1 cellular context compared by ENCODE assay signal in genomic region chr2:190994148-190994547, GRCh38.
TF ChIP-seq lines count a peak whose summit lies in the region.

No MANE protein-coding gene starts in this region.

TF ChIP-seq in WTC11, 78 proteins besides CTCF, POLR2A, EP300 and RAD21 (continued from another document):
- TF ChIP-seq HMGXB4 (CRISPR knock-in tag; IDR thresholded peaks at IDR 0.05) (no peak), CREM (CRISPR knock-in tag; IDR thresholded peaks at IDR 0.05) (no peak), IRF1 (CRISPR knock-in tag; IDR thresholded peaks at IDR 0.05) (no peak), ZNF219 (CRISPR knock-in tag; IDR thresholded peaks at IDR 0.05; ENCODE audit: borderline replicate concordance) (no peak), ERG (CRISPR knock-in tag; IDR thresholded peaks at IDR 0.05) (no peak), MXD4 (CRISPR knock-in tag; IDR thresholded peaks at IDR 0.05; ENCODE audit: borderline replicate concordance) (no peak), ATF1 (CRISPR knock-in tag; IDR thresholded peaks at IDR 0.05) (no peak), NR1H2 (CRISPR knock-in tag; IDR thresholded peaks at IDR 0.05) (no peak)
- TF ChIP-seq, protein P1, sequence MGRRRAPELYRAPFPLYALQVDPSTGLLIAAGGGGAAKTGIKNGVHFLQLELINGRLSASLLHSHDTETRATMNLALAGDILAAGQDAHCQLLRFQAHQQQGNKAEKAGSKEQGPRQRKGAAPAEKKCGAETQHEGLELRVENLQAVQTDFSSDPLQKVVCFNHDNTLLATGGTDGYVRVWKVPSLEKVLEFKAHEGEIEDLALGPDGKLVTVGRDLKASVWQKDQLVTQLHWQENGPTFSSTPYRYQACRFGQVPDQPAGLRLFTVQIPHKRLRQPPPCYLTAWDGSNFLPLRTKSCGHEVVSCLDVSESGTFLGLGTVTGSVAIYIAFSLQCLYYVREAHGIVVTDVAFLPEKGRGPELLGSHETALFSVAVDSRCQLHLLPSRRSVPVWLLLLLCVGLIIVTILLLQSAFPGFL (CRISPR knock-in tag; IDR thresholded peaks at IDR 0.05; ENCODE audit: borderline replicate concordance) = no peak
- TF ChIP-seq, protein P2, sequence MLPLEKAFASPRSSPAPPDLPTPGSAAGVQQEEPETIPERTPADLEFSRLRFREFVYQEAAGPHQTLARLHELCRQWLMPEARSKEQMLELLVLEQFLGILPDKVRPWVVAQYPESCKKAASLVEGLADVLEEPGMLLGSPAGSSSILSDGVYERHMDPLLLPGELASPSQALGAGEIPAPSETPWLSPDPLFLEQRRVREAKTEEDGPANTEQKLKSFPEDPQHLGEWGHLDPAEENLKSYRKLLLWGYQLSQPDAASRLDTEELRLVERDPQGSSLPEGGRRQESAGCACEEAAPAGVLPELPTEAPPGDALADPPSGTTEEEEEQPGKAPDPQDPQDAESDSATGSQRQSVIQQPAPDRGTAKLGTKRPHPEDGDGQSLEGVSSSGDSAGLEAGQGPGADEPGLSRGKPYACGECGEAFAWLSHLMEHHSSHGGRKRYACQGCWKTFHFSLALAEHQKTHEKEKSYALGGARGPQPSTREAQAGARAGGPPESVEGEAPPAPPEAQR (CRISPR knock-in tag; IDR thresholded peaks at IDR 0.05) = no peak
- TF ChIP-seq, protein P3, sequence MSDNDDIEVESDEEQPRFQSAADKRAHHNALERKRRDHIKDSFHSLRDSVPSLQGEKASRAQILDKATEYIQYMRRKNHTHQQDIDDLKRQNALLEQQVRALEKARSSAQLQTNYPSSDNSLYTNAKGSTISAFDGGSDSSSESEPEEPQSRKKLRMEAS (CRISPR knock-in tag; IDR thresholded peaks at IDR 0.05) = no peak
TF ChIP-seq in WTC11: peak in this region for 0.
